ENCODE assay signal across 7 cellular contexts in genomic region chr4:40908297-40908696, GRCh38.
A peak's percentile ranks its signal among the peaks of the same experiment; 100 is the strongest.
DNase-seq lines count a peak whose midpoint lies in the region; ATAC-seq and TF ChIP-seq lines count a peak whose summit lies in the region.

No MANE protein-coding gene starts in this region.

- no peak overlapping the region for H3K9ac ChIP-seq in smooth muscle cell (ENCODE audit: low read depth)

- no peak overlapping the region for H3K4me3 ChIP-seq in smooth muscle cell

- H3K9me3 ChIP-seq in smooth muscle cell (replicated peaks; ENCODE audit: low read depth): no peaks in the 10 kb centered on the region

- ATAC-seq in GM21529 (IDR thresholded peaks at IDR 0.05; ENCODE audit: unreplicated experiment): peak; percentile 10
- peak; percentile 28 for ATAC-seq in HG03520 (IDR thresholded peaks at IDR 0.05; ENCODE audit: unreplicated experiment)
- no peak for ATAC-seq in GM21367 (IDR thresholded peaks at IDR 0.05; ENCODE audit: unreplicated experiment)
- ATAC-seq in GM21737 (IDR thresholded peaks at IDR 0.05; ENCODE audit: unreplicated experiment): no peak

- TF ChIP-seq CTCF in smooth muscle cell (IDR thresholded peaks at IDR 0.05; ENCODE audit: borderline replicate concordance, insufficient read depth, poor library complexity, severe bottlenecking): no peak

- no peaks in the 10 kb centered on the region for H3K4me1 ChIP-seq in smooth muscle cell (ENCODE audit: low read depth)

- DNase-seq in cerebellum (ENCODE audit: low spot score): peak; percentile 86
- no peak for DNase-seq in smooth muscle cell (lab: John Stamatoyannopoulos, UW; ENCODE audit: unreplicated experiment)
- DNase-seq in foreskin melanocyte: no peak

- H4K20me1 ChIP-seq in smooth muscle cell (ENCODE audit: low read depth): no peaks in the 10 kb centered on the region

- no peak overlapping the region for H2AFZ ChIP-seq in smooth muscle cell (ENCODE audit: low read depth)

- H3K27me3 ChIP-seq in smooth muscle cell (ENCODE audit: low read depth): no peaks in the 10 kb centered on the region

- no peaks in the 10 kb centered on the region for H3K79me2 ChIP-seq in smooth muscle cell (ENCODE audit: low read depth)

- H3F3A ChIP-seq in smooth muscle cell (ENCODE audit: low read depth): no peaks in the 10 kb centered on the region

- H3K4me2 ChIP-seq in smooth muscle cell: no peak overlapping the region

- H3K27ac ChIP-seq in smooth muscle cell (ENCODE audit: low read depth): peak overlapping the region; percentile 88

- no peaks in the 10 kb centered on the region for H3K36me3 ChIP-seq in smooth muscle cell (ENCODE audit: low read depth)

- WGBS in smooth muscle cell (ENCODE audit: low lambda C conversion rate): 82% methylated on average over 12 of the region's 12 CpGs

Comparison
In these comparisons a context has a peak if more than half of its experiments do, and no peak if none do; other contexts are left out.
1. ATAC-seq: peak in GM21529 (single experiment) and HG03520 (single experiment); none in GM21367 (single experiment) and GM21737 (single experiment).